17 cellular contexts compared by ENCODE assay signal in genomic region chr20:50658804-50659380, GRCh38. TPM values are rescaled to one million over a fixed set of nuclear protein-coding genes. Genes with fewer than 3 reads are reported as not detected.
DNase-seq lines count a peak whose midpoint lies in the region; TF ChIP-seq lines count a peak whose summit lies in the region.
"Had no signal": no experiment of that assay in that cellular context is flagged by ENCODE, and none has a peak within 500 bp of the region (broad histone marks: within the 10 kb centered on the region; RNA-seq: fewer than 3 reads in every experiment).

No MANE protein-coding gene starts in this region.

- H3K4me1 ChIP-seq in esophagus (ENCODE audit: control insufficient read depth in 2 of 2, insufficient read depth in 2 of 2, low read length in 1 of 2) = peaks cover 0 to 8% of the 10 kb centered on the region in 2 donors

- peaks cover 31% of the 10 kb centered on the region for H3K4me1 Mint-ChIP-seq in HFFc6 (ENCODE audit: low read depth)
- H3K4me1 Mint-ChIP-seq: activated CD4-positive, alpha-beta T cell treated with anti-CD3 and anti-CD28 coated beads for 36 hours; natural killer cell; T-cell had no signal

- H3K9me3 ChIP-seq in esophagus (ENCODE audit: control insufficient read depth in 2 of 2, insufficient read depth in 1 of 2, low read depth in 1 of 2, low read length in 1 of 2) = no peaks in the 10 kb centered on the region

- H3K27me3 ChIP-seq in esophagus (ENCODE audit: control insufficient read depth in 1 of 2, insufficient read depth in 2 of 2, low read length in 2 of 2) = no peaks in the 10 kb centered on the region
- H3K27me3 ChIP-seq: cardiac muscle cell had no signal

- H3K4me3 Mint-ChIP-seq in HFFc6 = no peak overlapping the region
- H3K4me3 Mint-ChIP-seq: activated CD4-positive, alpha-beta T cell treated with anti-CD3 and anti-CD28 coated beads for 36 hours; natural killer cell; T-cell had no signal

- DNase-seq in HT-29 (ENCODE audit: low spot score) (peak; percentile 77), mucosa of gallbladder (ENCODE audit: low spot score) (peak; percentile 75), HFFc6 (no peak), coronary artery (ENCODE audit: low spot score) (no peak)
- no peak for DNase-seq in activated T-cell treated with anti-CD3 and anti-CD28 coated beads, Interleukin-2, amount 50 U/mL, for 48 hours
- no peak for DNase-seq in activated CD4-positive, CD25-positive, alpha-beta regulatory T cell (lab: John Stamatoyannopoulos, UW)
- DNase-seq: activated CD4-positive, alpha-beta T cell treated with anti-CD3 and anti-CD28 coated beads for 36 hours; DMS 273 treated with DMSO at 0.1 percent for 48 hours; head of caudate nucleus; natural killer cell; NCI-H187; NCI-H524; T-cell had no signal

- H3K4me3 ChIP-seq in esophagus (ENCODE audit: low read depth in 1 of 2, low read length in 2 of 2) (no peak overlapping the region), coronary artery (no peak overlapping the region)
- H3K4me3 ChIP-seq: cardiac muscle cell had no signal

- H3K27ac ChIP-seq in 22Rv1 (peak overlapping the region; percentile 14; the same call in 1 of the 2 replicates), esophagus (ENCODE audit: low read depth in 2 of 2, low read length in 1 of 2) (peak overlapping the region; percentile 4 to 77), coronary artery (peak overlapping the region in 1 of 2 donors; percentile 89)
- H3K27ac ChIP-seq: cardiac muscle cell had no signal

- no peaks in the 10 kb centered on the region for H3K36me3 ChIP-seq in esophagus (ENCODE audit: control insufficient read depth in 2 of 2, insufficient read depth in 2 of 2, low read length in 1 of 2)
- H3K36me3 ChIP-seq: cardiac muscle cell had no signal

- no peak overlapping the region for H3K27ac Mint-ChIP-seq in HFFc6
- H3K27ac Mint-ChIP-seq: activated CD4-positive, alpha-beta T cell treated with anti-CD3 and anti-CD28 coated beads for 36 hours; natural killer cell; T-cell had no signal

- 37 to 43% methylated on average over 10 of the region's 10 CpGs for WGBS in esophagus, 2 donors

- TF ChIP-seq CTCF in 22Rv1 (IDR thresholded peaks at IDR 0.05) (0 out of 2 replicates have a peak, but pooled peaks have one; percentile 11), HFFc6 (IDR thresholded peaks at IDR 0.05) (no peak), coronary artery (IDR thresholded peaks at IDR 0.05) (no peak)

- H3K36me3 Mint-ChIP-seq in HFFc6 (ENCODE audit: low read depth) = no peaks in the 10 kb centered on the region
- H3K36me3 Mint-ChIP-seq: activated naive CD4-positive, alpha-beta T cell treated with anti-CD3 and anti-CD28 coated beads, Interleukin-2, amount 50 U/mL, for 72 hours; natural killer cell; T-cell had no signal

- no peaks in the 10 kb centered on the region; the same call in 1 of the 2 replicates for H3K27me3 Mint-ChIP-seq in HFFc6 (ENCODE audit: insufficient read depth)

- no peaks in the 10 kb centered on the region for H3K9me3 Mint-ChIP-seq in HFFc6
- H3K9me3 Mint-ChIP-seq: activated naive CD4-positive, alpha-beta T cell treated with anti-CD3 and anti-CD28 coated beads, Interleukin-2, amount 50 U/mL, for 72 hours; natural killer cell; T-cell had no signal

RNA-seq across cellular contexts. Expression of gene RIPOR3, which starts 32.5 kb away (rescaled TPM):
- 0.31 and 0.39 TPM in 2 replicates for total RNA-seq in HT-29 (2014; rRNA removed; shearing (Covaris generic))
- polyA plus RNA-seq in esophagus = 1 to 10 TPM; 2.6 to 5.2 TPM
- 6.4 TPM for total RNA-seq in mucosa of gallbladder
- under 1 TPM; 0.07 to 0.25 (median 0.11) TPM for total RNA-seq in HFFc6 (2021; fragmentation: NEBNext Ultra II Directional; extraction: Animal tissue kit (Norgen Biotek cat#: 25700))
- total RNA-seq: activated CD4-positive, alpha-beta T cell treated with anti-CD3 and anti-CD28 coated beads for 36 hours had no signal

Comparison
In these comparisons a context has a peak if more than half of its experiments do, and no peak if none do; other contexts are left out.
1. DNase-seq: peak in HT-29 (single experiment) and mucosa of gallbladder (single experiment); none in HFFc6 (single experiment), activated T-cell treated with anti-CD3 and anti-CD28 coated beads, Interleukin-2, amount 50 U/mL, for 48 hours (0 of 2), activated CD4-positive, CD25-positive, alpha-beta regulatory T cell (0 of 4) and coronary artery (single experiment).